Comparison of ENCODE assay signal across 20 cellular contexts in genomic region chr1:6301526-6301925, GRCh38. TPM values are rescaled to one million over a fixed set of nuclear protein-coding genes. Genes with fewer than 3 reads are reported as not detected.
DNase-seq lines count a peak whose midpoint lies in the region; ATAC-seq, FAIRE-seq and TF ChIP-seq lines count a peak whose summit lies in the region.
"Had no signal": no experiment of that assay in that cellular context is flagged by ENCODE, and none has a peak within 500 bp of the region (broad histone marks: within the 10 kb centered on the region; RNA-seq: fewer than 3 reads in every experiment).

No MANE protein-coding gene starts in this region.

- no peak overlapping the region for H3K27ac Mint-ChIP-seq in CD8-positive, alpha-beta T cell
- H3K27ac Mint-ChIP-seq: IgD-negative memory B cell had no signal

- H2AFZ ChIP-seq in IMR-90 (replicated peaks; ENCODE audit: low read length, poor library complexity), result no peak overlapping the region

- no TSS peak for BruUV-seq in IMR-90 (replicated peaks; lab: Mats Ljungman, UMichigan)

- no peak overlapping the region for H3K4me2 ChIP-seq in IMR-90 (ENCODE audit: low read depth, low read length)

- peaks cover 4 to 14% of the 10 kb centered on the region in 2 experiments; a peak in 3 of 4 replicates for H3K79me1 ChIP-seq in IMR-90 (ENCODE audit: low read depth in 1 of 2, low read length in 2 of 2)

- no peak overlapping the region for H2BK20ac ChIP-seq in IMR-90 (ENCODE audit: low read depth, low read length)

- H2BK15ac ChIP-seq in IMR-90 (ENCODE audit: low read depth, low read length), result no peak overlapping the region

- CTCF ChIA-PET in IMR-90 (lab: Yijun Ruan, JAX), result no interaction called here
- CTCF ChIA-PET in CD8-positive, alpha-beta T cell (lab: Charles Lee), result no interaction called here

- H3K9me3 Mint-ChIP-seq in CD8-positive, alpha-beta T cell, result no peaks in the 10 kb centered on the region
- H3K9me3 Mint-ChIP-seq: IgD-negative memory B cell had no signal

- no peak overlapping the region for H4K8ac ChIP-seq in IMR-90 (ENCODE audit: low read depth in 2 of 2, low read length in 2 of 2)

- no peak overlapping the region for H4K5ac ChIP-seq in IMR-90 (ENCODE audit: low read depth, low read length)

- H3K18ac ChIP-seq in IMR-90 (ENCODE audit: low read depth, low read length), result no peak overlapping the region

- no peaks in the 10 kb centered on the region for H3K9me3 ChIP-seq in IMR-90 (ENCODE audit: control insufficient read depth, insufficient read depth, low read length)
- no peaks in the 10 kb centered on the region for H3K9me3 ChIP-seq in right lobe of liver
- no peaks in the 10 kb centered on the region for H3K9me3 ChIP-seq in CD8-positive, alpha-beta T cell (ENCODE audit: low read length)

- DNase-seq in IMR-90 (peak; percentile 15), urothelium cell line (ENCODE audit: low spot score) (peak; percentile 14), NCI-H774 (lab: John Stamatoyannopoulos, UW) (no peak), right lobe of liver (no peak)
- DNase-seq in stimulated activated CD4-positive, alpha-beta T cell treated with anti-CD3 and anti-CD28 coated beads, Interleukin-2, amount 100 ng/mL, for 48 hours, result no peak
- no peak for DNase-seq in CD8-positive, alpha-beta T cell
- DNase-seq: H9, NCI-H1048, NCI-H146, NCI-H2081 treated with DMSO at 0.1 percent for 48 hours, NCI-H226, NCI-H69, SIG-M5 had no signal

- no peaks in the 10 kb centered on the region for H3K27me3 Mint-ChIP-seq in CD8-positive, alpha-beta T cell (ENCODE audit: low read depth)
- H3K27me3 Mint-ChIP-seq: IgD-negative memory B cell had no signal

- H3K27me3 ChIP-seq in IMR-90 (ENCODE audit: control insufficient read depth, insufficient read depth, low read length), result no peaks in the 10 kb centered on the region
- no peaks in the 10 kb centered on the region for H3K27me3 ChIP-seq in right lobe of liver
- no peaks in the 10 kb centered on the region for H3K27me3 ChIP-seq in CD8-positive, alpha-beta T cell (ENCODE audit: insufficient read depth, low read length)
- H3K27me3 ChIP-seq: BLaER1 treated with 17β-estradiol and CSF1 and Interleukin-3, amounts not matched to agents 10 nM and 100 nM had no signal

- WGBS in IMR-90 (ENCODE audit: extremely low coverage in 2 of 2, insufficient read length in 1 of 2), 2 experiments, result 90% methylated on average over 2 of the region's 8 CpGs; no CpG with 5 or more reads in 1 of the 2 experiments
- no CpG with 5 or more reads among the region's 8 CpGs for WGBS in right lobe of liver (ENCODE audit: insufficient coverage, low coverage, low lambda C conversion rate, missing lambda C conversion rate)

- no peak overlapping the region for H3K4me3 Mint-ChIP-seq in CD8-positive, alpha-beta T cell
- H3K4me3 Mint-ChIP-seq: H9, IgD-negative memory B cell had no signal

- H2AK9ac ChIP-seq in IMR-90 (replicated peaks; ENCODE audit: low read depth, low read length, poor library complexity), result no peak overlapping the region

- no peak overlapping the region for H3K23ac ChIP-seq in IMR-90 (ENCODE audit: low read depth, low read length)

- H4K20me1 ChIP-seq in IMR-90 (ENCODE audit: insufficient read depth, low read length), result no peaks in the 10 kb centered on the region; the same call in 1 of the 2 replicates
- H4K20me1 ChIP-seq: BLaER1 treated with 17β-estradiol and CSF1 and Interleukin-3, amounts not matched to agents 10 nM and 100 nM had no signal

- H2AK5ac ChIP-seq in IMR-90 (ENCODE audit: low read depth, low read length), result no peak overlapping the region

- H2BK120ac ChIP-seq in IMR-90 (ENCODE audit: low read depth, low read length), result no peak overlapping the region

- H3K27ac ChIP-seq in IMR-90 (ENCODE audit: insufficient read depth, low read length) (no peak overlapping the region), VCaP (peak overlapping the region; percentile 83), right lobe of liver (no peak overlapping the region)
- no peak overlapping the region for H3K27ac ChIP-seq in CD8-positive, alpha-beta T cell (ENCODE audit: low read depth, low read length)
- H3K27ac ChIP-seq: BLaER1 treated with 17β-estradiol and CSF1 and Interleukin-3, amounts not matched to agents 10 nM and 100 nM had no signal

- TF ChIP-seq POLR2A in IMR-90 (IDR thresholded peaks at IDR 0.05; ENCODE audit: low read depth, low read length), result no peak
- no peak for TF ChIP-seq POLR2A in right lobe of liver (IDR thresholded peaks at IDR 0.05)

- no peak overlapping the region for H3K14ac ChIP-seq in IMR-90 (replicated peaks; ENCODE audit: low read depth, low read length)

- no peak overlapping the region for H2BK5ac ChIP-seq in IMR-90 (ENCODE audit: low read depth, low read length, poor library complexity, severe bottlenecking)

- no peak for FAIRE-seq in urothelium cell line (lab: Jason Lieb, UNC)
- FAIRE-seq: G401.6, GM12891 had no signal

- in situ Hi-C loops in IMR-90 (cut with MboI; ENCODE audit: low sequenced_read_pairs), result no loop called here

- no peak overlapping the region for H3K4me3 ChIP-seq in IMR-90 (ENCODE audit: insufficient read depth, low read depth, low read length)
- H3K4me3 ChIP-seq in right lobe of liver, result no peak overlapping the region
- no peak overlapping the region for H3K4me3 ChIP-seq in CD8-positive, alpha-beta T cell (ENCODE audit: low read depth, low read length)
- H3K4me3 ChIP-seq: BLaER1 treated with 17β-estradiol and CSF1 and Interleukin-3, amounts not matched to agents 10 nM and 100 nM had no signal

- no peak overlapping the region for H3K9ac ChIP-seq in IMR-90 (ENCODE audit: low read depth, low read length)
- H3K9ac ChIP-seq: BLaER1 treated with 17β-estradiol and CSF1 and Interleukin-3, amounts not matched to agents 10 nM and 100 nM had no signal

- H3K36me3 ChIP-seq in IMR-90 (ENCODE audit: control insufficient read depth, insufficient read depth, low read length) (0 out of 2 replicates have a peak, but pooled peaks cover 3% of the 10 kb centered on the region), right lobe of liver (no peaks in the 10 kb centered on the region)
- H3K36me3 ChIP-seq in CD8-positive, alpha-beta T cell (ENCODE audit: insufficient read depth, low read length), result no peaks in the 10 kb centered on the region

- ATAC-seq in IMR-90 (ENCODE audit: low read depth) (no peak), esophagus mucosa (peak; percentile 75), right lobe of liver (no peak)
- no peak for ATAC-seq in CD8-positive, alpha-beta T cell

- POLR2A ChIA-PET in IMR-90 (lab: Charles Lee; ENCODE audit: unreplicated experiment), result no interaction called here
- POLR2A ChIA-PET in CD8-positive, alpha-beta T cell (lab: Charles Lee), result no interaction called here

- no peaks in the 10 kb centered on the region for H3K4me1 Mint-ChIP-seq in CD8-positive, alpha-beta T cell (ENCODE audit: low read depth)
- H3K4me1 Mint-ChIP-seq: H9 had no signal

- peaks cover 7% of the 10 kb centered on the region; the same call in 1 of the 2 replicates for H3K9me1 ChIP-seq in IMR-90 (ENCODE audit: insufficient read depth, low read length)

- dilution Hi-C loops in IMR-90 (cut with HindIII; ENCODE audit: low sequenced_read_pairs, unreplicated experiment), result no loop called here

- H3K56ac ChIP-seq in IMR-90 (ENCODE audit: extremely low read depth, insufficient read depth, low read length), result no peak overlapping the region

- TF ChIP-seq RAD21 in IMR-90 (IDR thresholded peaks at IDR 0.05; ENCODE audit: low read length), result no peak

- no peak overlapping the region for H4K91ac ChIP-seq in IMR-90 (ENCODE audit: insufficient read depth, low read depth, low read length)

- H3K4ac ChIP-seq in IMR-90 (ENCODE audit: low read depth, low read length), result no peak overlapping the region

- intact Hi-C loops in IMR-90 (cut with micrococcal nuclease), result no loop called here
- intact Hi-C loops in right lobe of liver (cut with DNase I), result no loop called here
- intact Hi-C loops in CD8-positive, alpha-beta T cell (cut with DNase I, micrococcal nuclease), result no loop called here

- H3K36me3 Mint-ChIP-seq in CD8-positive, alpha-beta T cell, result no peaks in the 10 kb centered on the region

- H3K4me1 ChIP-seq in IMR-90 (ENCODE audit: control insufficient read depth, insufficient read depth, low read length) (no peaks in the 10 kb centered on the region), right lobe of liver (no peaks in the 10 kb centered on the region)
- H3K4me1 ChIP-seq in CD8-positive, alpha-beta T cell (ENCODE audit: insufficient read depth, low read length), result no peaks in the 10 kb centered on the region

- no peak for TF ChIP-seq CTCF in IMR-90 (conservative IDR thresholded peaks at IDR 0.05; ENCODE audit: low read depth, low read length)
- TF ChIP-seq CTCF in VCaP (conservative IDR thresholded peaks at IDR 0.05), result no peak
- no peak for TF ChIP-seq CTCF in right lobe of liver (IDR thresholded peaks at IDR 0.05)
- TF ChIP-seq CTCF in CD8-positive, alpha-beta T cell (IDR thresholded peaks at IDR 0.05), result no peak

TF ChIP-seq in IMR-90, 13 proteins besides CTCF, POLR2A, EP300 and RAD21:
- no peak for TF ChIP-seq MAZ (IDR thresholded peaks at IDR 0.05; ENCODE audit: borderline replicate concordance, low read depth, low read length)
- no peak for TF ChIP-seq FOS (IDR thresholded peaks at IDR 0.05; ENCODE audit: low read depth, low read length)
- no peak for TF ChIP-seq MXI1 (IDR thresholded peaks at IDR 0.05; ENCODE audit: borderline replicate concordance, low read depth, low read length)
- no peak for TF ChIP-seq SMC3 (IDR thresholded peaks at IDR 0.05; ENCODE audit: low read depth, low read length)

RNA-seq across cellular contexts. Expression of gene GPR153, which starts 40.6 kb away (rescaled TPM):
- total RNA-seq in IMR-90 (2012; rRNA removed) (1.7 and 1.8 TPM in 2 replicates), esophagus mucosa (9.1 TPM), right lobe of liver (10 to 100 TPM in 1 of 6 experiments, 1 to 10 TPM in 5; 1.5 to 34.6 (median 6.6) TPM)
- polyA plus RNA-seq in IMR-90 (2012; rRNA removed), result 5.2 and 6.5 TPM in 2 replicates
- polyA plus RNA-seq in IMR-90 (2012; cell fraction: cytosol; rRNA removed), result 4.8 and 9.2 TPM in 2 replicates
- polyA plus RNA-seq in IMR-90 (2012; cell fraction: nucleus; rRNA removed; ENCODE audit: low replicate concordance), result 11.6 and 25.5 TPM in 2 replicates
- total RNA-seq in CD8-positive, alpha-beta T cell, result under 1 TPM; 0.61 to 0.65 TPM

RNA-seq across cellular contexts. Expression of gene HES3, which starts 57.5 kb away (rescaled TPM):
- total RNA-seq in IMR-90 (2012; rRNA removed), result not detected in 2 replicates
- not detected in 2 replicates for polyA plus RNA-seq in IMR-90 (2012; rRNA removed)
- polyA plus RNA-seq in IMR-90 (2012; cell fraction: cytosol; rRNA removed), result not detected in 2 replicates
- polyA plus RNA-seq in IMR-90 (2012; cell fraction: nucleus; rRNA removed; ENCODE audit: low replicate concordance), result not detected in 2 replicates
- not detected for total RNA-seq in esophagus mucosa
- not detected for total RNA-seq in right lobe of liver
- total RNA-seq in CD8-positive, alpha-beta T cell, result not detected
- total RNA-seq: LHCN-M2 had no signal
- polyA plus RNA-seq: IgD-negative memory B cell had no signal

Comparison
In these comparisons a context has a peak if more than half of its experiments do, and no peak if none do; other contexts are left out.
1. DNase-seq: peak in IMR-90 (single experiment) and urothelium cell line (single experiment); none in NCI-H774 (single experiment), right lobe of liver (0 of 3), stimulated activated CD4-positive, alpha-beta T cell treated with anti-CD3 and anti-CD28 coated beads, Interleukin-2, amount 100 ng/mL, for 48 hours (0 of 2) and CD8-positive, alpha-beta T cell (0 of 7).